In the genomic region with DNA sequence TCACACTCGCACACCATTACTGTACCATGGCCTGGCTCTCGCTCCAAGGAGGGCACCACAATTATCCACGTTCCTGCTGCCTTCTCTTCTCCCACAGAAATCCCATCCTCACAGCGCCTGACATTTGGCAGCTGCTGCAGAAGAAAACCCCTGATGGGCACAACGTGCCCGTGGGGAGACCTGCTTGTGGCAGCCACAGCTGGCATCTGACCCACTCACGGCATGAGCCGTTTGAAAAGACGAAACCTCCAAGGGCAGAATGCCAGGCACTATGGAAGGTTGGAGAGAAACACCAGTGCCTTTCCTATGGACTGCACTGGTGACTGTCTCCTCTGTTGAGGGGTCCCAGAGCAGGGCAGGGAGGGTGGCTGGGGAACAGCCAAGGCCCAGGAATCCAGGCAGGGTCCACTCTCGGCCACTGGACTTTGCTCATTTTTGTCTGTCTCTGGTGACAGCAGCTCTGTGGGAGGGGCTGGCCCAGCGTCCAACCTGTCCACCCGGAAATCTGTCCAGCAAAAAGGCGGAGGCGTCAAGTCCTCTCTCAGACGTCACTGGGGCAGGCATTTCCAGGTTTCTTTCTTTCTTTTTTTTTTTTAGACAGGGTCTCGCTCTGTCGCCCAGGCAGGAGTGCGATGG, we compare ENCODE assay signal across 1 cellular context.
TF ChIP-seq lines count a peak whose summit lies in the region.

No MANE protein-coding gene starts in this region.

TF ChIP-seq in HepG2, 621 proteins besides CTCF, POLR2A, EP300 and RAD21 (continued from another document and continues in another):
- TF ChIP-seq ATF6 (CRISPR knock-in tag; conservative IDR thresholded peaks at IDR 0.05): no peak
- no peak for TF ChIP-seq JARID2 (CRISPR knock-in tag; IDR thresholded peaks at IDR 0.05; ENCODE audit: insufficient replicate concordance)
- no peak for TF ChIP-seq ZNF678 (CRISPR knock-in tag; IDR thresholded peaks at IDR 0.05)
- TF ChIP-seq ZNF780A (CRISPR knock-in tag; IDR thresholded peaks at IDR 0.05): no peak
- TF ChIP-seq TEAD3 (CRISPR knock-in tag; optimal IDR thresholded peaks at IDR 0.05; ENCODE audit: borderline replicate concordance): peak; percentile 73
- no peak for TF ChIP-seq CENPT (CRISPR knock-in tag; IDR thresholded peaks at IDR 0.05; ENCODE audit: low read depth)
- TF ChIP-seq KLF11 (CRISPR knock-in tag; IDR thresholded peaks at IDR 0.05): no peak
- no peak for TF ChIP-seq ATAD3A (CRISPR knock-in tag; IDR thresholded peaks at IDR 0.05)
- TF ChIP-seq KLF12 (CRISPR knock-in tag; IDR thresholded peaks at IDR 0.05; ENCODE audit: borderline replicate concordance): no peak
- TF ChIP-seq HOMEZ (CRISPR knock-in tag; IDR thresholded peaks at IDR 0.05; ENCODE audit: low read depth): no peak
- no peak for TF ChIP-seq ZNF337 (CRISPR knock-in tag; IDR thresholded peaks at IDR 0.05; ENCODE audit: borderline replicate concordance, low read depth)
- TF ChIP-seq ZNF660 (CRISPR knock-in tag; IDR thresholded peaks at IDR 0.05; ENCODE audit: borderline replicate concordance, low read depth): no peak
- TF ChIP-seq ZNF326 (CRISPR knock-in tag; IDR thresholded peaks at IDR 0.05; ENCODE audit: borderline replicate concordance): no peak
- no peak for TF ChIP-seq AGO1 (IDR thresholded peaks at IDR 0.05; ENCODE audit: low read depth, low read length, poor library complexity, severe bottlenecking)
- no peak for TF ChIP-seq ZNF543 (CRISPR knock-in tag; IDR thresholded peaks at IDR 0.05)
- peak; percentile 66; the same call in 1 of the 2 replicates for TF ChIP-seq HNF4G (IDR thresholded peaks at IDR 0.05; ENCODE audit: borderline replicate concordance, low read depth, low read length)
- TF ChIP-seq HNF4G (CRISPR knock-in tag; IDR thresholded peaks at IDR 0.05; ENCODE audit: borderline replicate concordance, low read depth): peak; percentile 50; the same call in 1 of the 2 replicates
- no peak for TF ChIP-seq ZC3H4 (CRISPR knock-in tag; IDR thresholded peaks at IDR 0.05; ENCODE audit: borderline replicate concordance)
- no peak for TF ChIP-seq SMAD1 (CRISPR knock-in tag; IDR thresholded peaks at IDR 0.05; ENCODE audit: borderline replicate concordance, low read depth)
- no peak for TF ChIP-seq SMAD3 (CRISPR knock-in tag; IDR thresholded peaks at IDR 0.05)
- no peak for TF ChIP-seq ESRRA (CRISPR knock-in tag; IDR thresholded peaks at IDR 0.05; ENCODE audit: low read depth)
- no peak for TF ChIP-seq KAT2B (IDR thresholded peaks at IDR 0.05; ENCODE audit: borderline replicate concordance, low read depth, low read length)
- TF ChIP-seq KLF15 (CRISPR knock-in tag; IDR thresholded peaks at IDR 0.05; ENCODE audit: borderline replicate concordance): no peak
- no peak for TF ChIP-seq TOE1 (CRISPR knock-in tag; IDR thresholded peaks at IDR 0.05)
- no peak for TF ChIP-seq ETV6 (CRISPR knock-in tag; conservative IDR thresholded peaks at IDR 0.05)
- no peak for TF ChIP-seq REXO4 (CRISPR knock-in tag; IDR thresholded peaks at IDR 0.05; ENCODE audit: borderline replicate concordance)
- no peak for TF ChIP-seq ZNF557 (CRISPR knock-in tag; IDR thresholded peaks at IDR 0.05)
- TF ChIP-seq YY1 (IDR thresholded peaks at IDR 0.05; ENCODE audit: insufficient read depth, insufficient replicate concordance, low read depth, low read length): no peak
- no peak for TF ChIP-seq ZNF569 (CRISPR knock-in tag; IDR thresholded peaks at IDR 0.05; ENCODE audit: borderline replicate concordance)
- no peak for TF ChIP-seq STAT5B (CRISPR knock-in tag; IDR thresholded peaks at IDR 0.05)
- TF ChIP-seq ZNF333 (CRISPR knock-in tag; IDR thresholded peaks at IDR 0.05; ENCODE audit: borderline replicate concordance): no peak
- no peak for TF ChIP-seq PRMT3 (CRISPR knock-in tag; IDR thresholded peaks at IDR 0.05; ENCODE audit: borderline replicate concordance, low read depth)
- no peak for TF ChIP-seq TGIF2 (CRISPR knock-in tag; IDR thresholded peaks at IDR 0.05)
- no peak for TF ChIP-seq KLF16 (CRISPR knock-in tag; IDR thresholded peaks at IDR 0.05)
- no peak for TF ChIP-seq TAF15 (IDR thresholded peaks at IDR 0.05; ENCODE audit: low read depth, low read length, poor library complexity, severe bottlenecking)
- no peak for TF ChIP-seq TRAFD1 (CRISPR knock-in tag; IDR thresholded peaks at IDR 0.05; ENCODE audit: borderline replicate concordance)
- TF ChIP-seq NFRKB (IDR thresholded peaks at IDR 0.05): no peak
- no peak for TF ChIP-seq ATF7 (IDR thresholded peaks at IDR 0.05)
- TF ChIP-seq ATF7 (CRISPR knock-in tag; IDR thresholded peaks at IDR 0.05): no peak
- no peak for TF ChIP-seq ZNF343 (CRISPR knock-in tag; IDR thresholded peaks at IDR 0.05)
- peak; percentile 68; the same call in 1 of the 2 replicates for TF ChIP-seq MTA1 (CRISPR knock-in tag; IDR thresholded peaks at IDR 0.05; ENCODE audit: borderline replicate concordance)
- no peak for TF ChIP-seq TSC22D2 (CRISPR knock-in tag; IDR thresholded peaks at IDR 0.05; ENCODE audit: borderline replicate concordance)
- no peak for TF ChIP-seq PRPF4 (IDR thresholded peaks at IDR 0.05; ENCODE audit: low read depth, low read length, poor library complexity, severe bottlenecking)
- no peak for TF ChIP-seq ZNF589 (CRISPR knock-in tag; conservative IDR thresholded peaks at IDR 0.05)
- no peak for TF ChIP-seq ZFP62 (CRISPR knock-in tag; IDR thresholded peaks at IDR 0.05)
- no peak for TF ChIP-seq FOXA3 (CRISPR knock-in tag; IDR thresholded peaks at IDR 0.05)
- no peak for TF ChIP-seq GRHL1 (CRISPR knock-in tag; conservative IDR thresholded peaks at IDR 0.05)
- TF ChIP-seq ZNF709 (CRISPR knock-in tag; IDR thresholded peaks at IDR 0.05): no peak
- TF ChIP-seq ZNF383 (CRISPR knock-in tag; IDR thresholded peaks at IDR 0.05; ENCODE audit: borderline replicate concordance): no peak
- no peak for TF ChIP-seq ZSCAN21 (CRISPR knock-in tag; IDR thresholded peaks at IDR 0.05; ENCODE audit: borderline replicate concordance)
- TF ChIP-seq MBD4 (IDR thresholded peaks at IDR 0.05; ENCODE audit: borderline replicate concordance, low read length): no peak
- TF ChIP-seq ZNF451 (CRISPR knock-in tag; IDR thresholded peaks at IDR 0.05): no peak
- TF ChIP-seq GMEB2 (CRISPR knock-in tag; IDR thresholded peaks at IDR 0.05; ENCODE audit: low read depth): no peak
- TF ChIP-seq, protein P1, sequence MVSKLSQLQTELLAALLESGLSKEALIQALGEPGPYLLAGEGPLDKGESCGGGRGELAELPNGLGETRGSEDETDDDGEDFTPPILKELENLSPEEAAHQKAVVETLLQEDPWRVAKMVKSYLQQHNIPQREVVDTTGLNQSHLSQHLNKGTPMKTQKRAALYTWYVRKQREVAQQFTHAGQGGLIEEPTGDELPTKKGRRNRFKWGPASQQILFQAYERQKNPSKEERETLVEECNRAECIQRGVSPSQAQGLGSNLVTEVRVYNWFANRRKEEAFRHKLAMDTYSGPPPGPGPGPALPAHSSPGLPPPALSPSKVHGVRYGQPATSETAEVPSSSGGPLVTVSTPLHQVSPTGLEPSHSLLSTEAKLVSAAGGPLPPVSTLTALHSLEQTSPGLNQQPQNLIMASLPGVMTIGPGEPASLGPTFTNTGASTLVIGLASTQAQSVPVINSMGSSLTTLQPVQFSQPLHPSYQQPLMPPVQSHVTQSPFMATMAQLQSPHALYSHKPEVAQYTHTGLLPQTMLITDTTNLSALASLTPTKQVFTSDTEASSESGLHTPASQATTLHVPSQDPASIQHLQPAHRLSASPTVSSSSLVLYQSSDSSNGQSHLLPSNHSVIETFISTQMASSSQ (IDR thresholded peaks at IDR 0.05; ENCODE audit: low read depth): no peak
- TF ChIP-seq, protein P1 (CRISPR knock-in tag; IDR thresholded peaks at IDR 0.05; ENCODE audit: borderline replicate concordance): no peak
- TF ChIP-seq SALL2 (CRISPR knock-in tag; IDR thresholded peaks at IDR 0.05): no peak
- no peak for TF ChIP-seq ZNF234 (CRISPR knock-in tag; conservative IDR thresholded peaks at IDR 0.05)
- TF ChIP-seq NR2F2 (IDR thresholded peaks at IDR 0.05; ENCODE audit: borderline replicate concordance, low read depth): no peak
- TF ChIP-seq ZNF44 (CRISPR knock-in tag; IDR thresholded peaks at IDR 0.05): no peak
- no peak for TF ChIP-seq ZNF430 (CRISPR knock-in tag; IDR thresholded peaks at IDR 0.05)
- peak; percentile 77 for TF ChIP-seq ZNF296 (CRISPR knock-in tag; conservative IDR thresholded peaks at IDR 0.05)
- peak; percentile 24; the same call in 1 of the 2 replicates for TF ChIP-seq NCOR1 (IDR thresholded peaks at IDR 0.05; ENCODE audit: borderline replicate concordance, low read length)
- no peak for TF ChIP-seq SPEN (CRISPR knock-in tag; IDR thresholded peaks at IDR 0.05; ENCODE audit: low read depth)
- TF ChIP-seq RBM22 (optimal IDR thresholded peaks at IDR 0.05; ENCODE audit: low read length): no peak
